ENCODE assay signal across 26 cellular contexts in the genomic region with DNA sequence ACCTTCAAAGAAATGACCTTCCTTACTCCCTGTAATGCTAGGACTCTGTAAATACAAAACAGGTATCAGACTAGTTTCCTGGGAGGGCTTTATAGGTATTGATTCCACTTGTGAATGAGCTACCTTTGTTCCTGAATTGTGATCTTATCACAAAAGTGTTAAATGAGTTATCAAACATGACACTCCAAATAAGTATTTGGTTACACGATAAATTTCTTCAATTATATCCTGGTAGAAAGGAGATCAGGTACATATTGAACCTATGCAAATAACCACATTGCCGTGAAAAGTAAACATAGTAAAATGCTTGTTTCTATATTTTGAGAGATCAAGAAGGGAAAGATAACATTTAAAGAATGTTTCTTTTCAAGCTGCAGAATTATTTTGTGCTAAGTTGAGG.
"Had no signal": no experiment of that assay in that cellular context is flagged by ENCODE, and none has a peak within 500 bp of the region (broad histone marks: within the 10 kb centered on the region; RNA-seq: fewer than 3 reads in every experiment).

No MANE protein-coding gene starts in this region.

- FAIRE-seq: endometrium, islet of Langerhans had no signal

- ATAC-seq: effector memory CD8-positive, alpha-beta T cell; heart right ventricle; left cardiac atrium; left ventricle myocardium superior; lower lobe of right lung; natural killer cell treated with Interleukin-12 subunit alpha and Interleukin-12 subunit beta and Interleukin-15 and Interleukin-18, amount 100 ng/mL, for 72 hours; stimulated activated memory B cell treated with anti-CD40 and anti-IgM and Interleukin-4, amounts not matched to agents 10 μg/mL and 1 μg/mL and 100 μg/mL, for 72 hours; stimulated activated naive CD8-positive, alpha-beta T cell treated with anti-CD3 and anti-CD28 coated beads, Interleukin-15, amount 100 ng/mL, for 72 hours had no signal

- H3K4me1 ChIP-seq: esophagus squamous epithelium, heart right ventricle, lower lobe of right lung, parathyroid adenoma, prostate gland, right atrium auricular region, sigmoid colon, spleen, suprapubic skin had no signal

- H3K36me3 ChIP-seq: esophagus squamous epithelium, heart right ventricle, lower lobe of right lung, neutrophil, prostate gland, right atrium auricular region, sigmoid colon, spleen, suprapubic skin, transverse colon had no signal

- H3K27me3 ChIP-seq: esophagus squamous epithelium, neutrophil, right atrium auricular region, sigmoid colon, suprapubic skin, transverse colon had no signal

- H3K4me3 ChIP-seq: esophagus squamous epithelium, heart right ventricle, lower lobe of right lung, prostate gland, right atrium auricular region, sigmoid colon, spleen, suprapubic skin, transverse colon had no signal

- H3K27ac ChIP-seq: esophagus squamous epithelium, heart right ventricle, lower lobe of right lung, neutrophil, parathyroid adenoma, prostate gland, right atrium auricular region, sigmoid colon, spleen, suprapubic skin, transverse colon had no signal

- DNase-seq: cerebellar nuclear complex; cortex of kidney; effector memory CD8-positive, alpha-beta T cell; esophagus squamous epithelium; foreskin melanocyte; glutamatergic neuron; heart right ventricle; hippocampal formation; left cardiac atrium; left ventricle myocardium superior; lower lobe of right lung; naive B cell; sigmoid colon; spleen; stimulated activated CD4-positive, alpha-beta T cell treated with anti-CD3 and anti-CD28 coated beads, Interleukin-4, amount 100 ng/mL, for 4 hours; stimulated activated naive CD8-positive, alpha-beta T cell treated with anti-CD3 and anti-CD28 coated beads, Interleukin-15, amount 100 ng/mL, for 72 hours; transverse colon had no signal

- H3K9me3 ChIP-seq: esophagus squamous epithelium, lower lobe of right lung, neutrophil, prostate gland, sigmoid colon, suprapubic skin had no signal
